ENCODE assay signal across 18 cellular contexts in genomic region chr2:173079141-173079540, GRCh38. TPM values are rescaled to one million over a fixed set of nuclear protein-coding genes. Genes with fewer than 3 reads are reported as not detected.
DNase-seq lines count a peak whose midpoint lies in the region; ATAC-seq and TF ChIP-seq lines count a peak whose summit lies in the region.
"Had no signal": no experiment of that assay in that cellular context is flagged by ENCODE, and none has a peak within 500 bp of the region (broad histone marks: within the 10 kb centered on the region; RNA-seq: fewer than 3 reads in every experiment).

No MANE protein-coding gene starts in this region.

- intact Hi-C loops in PC-3 (cut with micrococcal nuclease) = no loop called here
- intact Hi-C loops in esophagus muscularis mucosa (cut with DNase I) = no loop called here
- intact Hi-C loops in gastrocnemius medialis (cut with DNase I; ENCODE audit: low total_unique reads) = no loop called here
- intact Hi-C loops in colonic mucosa (cut with DNase I) = no loop called here

- H3K4me1 ChIP-seq in PC-3 (ENCODE audit: insufficient read depth, low read length) (peaks cover 38% of the 10 kb centered on the region), esophagus muscularis mucosa (peaks cover 17 to 70% (median 60%) of the 10 kb centered on the region in 4 donors), gastrocnemius medialis (peaks cover 60 to 64% of the 10 kb centered on the region in 2 donors), colonic mucosa (no peaks in the 10 kb centered on the region)

- DNase-seq in EH (ENCODE audit: low read depth) = peak; percentile 51
- peak; percentile 16 for DNase-seq in PC-3
- no peak for DNase-seq in esophagus muscularis mucosa (ENCODE audit: extremely low spot score)
- no peak for DNase-seq in gastrocnemius medialis
- no peak for DNase-seq in activated CD4-positive, alpha-beta T cell treated with anti-CD3 and anti-CD28 coated beads for 1 hour
- no peak for DNase-seq in colonic mucosa
- DNase-seq in stimulated activated naive CD4-positive, alpha-beta T cell (lab: John Stamatoyannopoulos, UW) = no peak
- DNase-seq: activated CD4-positive, alpha-beta memory T cell treated with anti-CD3 and anti-CD28 coated beads, Interleukin-2, amount 10 ng/mL, durations not matched to agents 7 days and 5 days; activated CD4-positive, CD25-positive, alpha-beta regulatory T cell; activated gamma-delta T cell; CD8-positive, alpha-beta memory T cell; dermis blood vessel endothelial cell; hypothalamus; NCI-H1048; NCI-H187; NCI-H748 treated with DMSO at 0.1 percent for 48 hours; retina had no signal

- POLR2A ChIA-PET in PC-3 (lab: Charles Lee; ENCODE audit: unreplicated experiment) = no interaction called here

- peak overlapping the region; percentile 89 for H3K4me2 ChIP-seq in PC-3 (ENCODE audit: low read length)

- no TSS peak for BruUV-seq in PC-3 (replicated peaks; lab: Mats Ljungman, UMichigan)

- no peak for TF ChIP-seq EP300 in esophagus muscularis mucosa (IDR thresholded peaks at IDR 0.05)

- in situ Hi-C loops in gastrocnemius medialis (cut with MboI; ENCODE audit: low sequenced_read_pairs in 4 of 4) = loop anchor here in 2 of 4 donors (5.0 to 10.0 kb wide), 2 partner anchors 133 to 136 kb away; no protein-coding TSS in a partner anchor

- H3K27me3 ChIP-seq in PC-3 (ENCODE audit: low read length) (no peaks in the 10 kb centered on the region), esophagus muscularis mucosa (no peaks in the 10 kb centered on the region), gastrocnemius medialis (no peaks in the 10 kb centered on the region), colonic mucosa (no peaks in the 10 kb centered on the region)

- peaks cover 73% of the 10 kb centered on the region for H3K79me2 ChIP-seq in PC-3 (ENCODE audit: low read length)

- H3K27ac ChIP-seq in PC-3 (ENCODE audit: low read length) = peak overlapping the region; percentile 86
- H3K27ac ChIP-seq in esophagus muscularis mucosa (replicated peaks in 1 of 4) = peak overlapping the region; percentile 92 to 99 (median 98)
- H3K27ac ChIP-seq in gastrocnemius medialis = peak overlapping the region; percentile 88 to 98 (median 96)
- H3K27ac ChIP-seq in colonic mucosa = no peak overlapping the region

- TF ChIP-seq CTCF in PC-3 (conservative IDR thresholded peaks at IDR 0.05; ENCODE audit: low read depth, low read length) (no peak), esophagus muscularis mucosa (IDR thresholded peaks at IDR 0.05) (no peak), gastrocnemius medialis (IDR thresholded peaks at IDR 0.05 in 4 of 5, conservative IDR thresholded peaks at IDR 0.05 in 1 of 5) (no peak), colonic mucosa (IDR thresholded peaks at IDR 0.05) (no peak)

- no peak for ATAC-seq in PC-3
- no peak for ATAC-seq in gastrocnemius medialis

- 53% methylated on average over 3 of the region's 3 CpGs for WGBS in esophagus muscularis mucosa

- CTCF ChIA-PET in PC-3 (lab: Charles Lee) = no interaction called here

- H3K9me3 ChIP-seq in PC-3 (ENCODE audit: low read length) (no peaks in the 10 kb centered on the region), esophagus muscularis mucosa (no peaks in the 10 kb centered on the region), gastrocnemius medialis (no peaks in the 10 kb centered on the region), colonic mucosa (no peaks in the 10 kb centered on the region)

- TF ChIP-seq POLR2A in esophagus muscularis mucosa (IDR thresholded peaks at IDR 0.05; ENCODE audit: low read depth) (no peak), gastrocnemius medialis (IDR thresholded peaks at IDR 0.05) (no peak)

- H2AFZ ChIP-seq in PC-3 (ENCODE audit: low read length) = no peak overlapping the region

- no peak overlapping the region for H3K9ac ChIP-seq in PC-3 (ENCODE audit: low read length)
- no peak overlapping the region for H3K9ac ChIP-seq in colonic mucosa (ENCODE audit: low read depth in 2 of 2, low read length in 2 of 2)

- peaks cover 6% of the 10 kb centered on the region for H3F3A ChIP-seq in PC-3 (ENCODE audit: low read length, unreplicated experiment)

- H3K4me3 ChIP-seq in PC-3 (ENCODE audit: low read length) = 0 out of 2 replicates have a peak overlapping the region, but pooled peaks have one; percentile 8
- H3K4me3 ChIP-seq in esophagus muscularis mucosa = peak overlapping the region in 2 of 4 donors; percentile 80 to 88
- peak overlapping the region in 2 of 4 donors; percentile 6 to 77 for H3K4me3 ChIP-seq in gastrocnemius medialis
- no peak overlapping the region for H3K4me3 ChIP-seq in colonic mucosa
- H3K4me3 ChIP-seq: lung had no signal

- H3K36me3 ChIP-seq in PC-3 (ENCODE audit: low read depth, low read length) = peaks cover 10% of the 10 kb centered on the region; the same call in 1 of the 2 replicates
- H3K36me3 ChIP-seq in esophagus muscularis mucosa = peaks cover 0 to 3% (median 0%) of the 10 kb centered on the region in 4 donors
- H3K36me3 ChIP-seq in gastrocnemius medialis = no peaks in the 10 kb centered on the region
- no peaks in the 10 kb centered on the region for H3K36me3 ChIP-seq in colonic mucosa

- H3K9me2 ChIP-seq in PC-3 (replicated peaks; ENCODE audit: low read length) = no peaks in the 10 kb centered on the region

- no peaks in the 10 kb centered on the region; the same call in 1 of the 2 replicates for H4K20me1 ChIP-seq in PC-3 (ENCODE audit: low read length)

RNA-seq across cellular contexts. Expression of gene MAP3K20, which starts 3.5 kb away (rescaled TPM):
- total RNA-seq in PC-3 (2014; rRNA removed) (23.1 and 29.8 TPM in 2 replicates), esophagus muscularis mucosa (100 to 1,000 TPM; 238 to 335 (median 267) TPM), gastrocnemius medialis (100 to 1,000 TPM; 225 to 517 (median 280) TPM), colonic mucosa (10 to 100 TPM; 22.6 to 38.9 TPM)

Comparison
In these comparisons a context has a peak if more than half of its experiments do, and no peak if none do; other contexts are left out.
1. DNase-seq: peak in EH (single experiment) and PC-3 (single experiment); none in esophagus muscularis mucosa (single experiment), gastrocnemius medialis (0 of 2), activated CD4-positive, alpha-beta T cell treated with anti-CD3 and anti-CD28 coated beads for 1 hour (single experiment), colonic mucosa (single experiment) and stimulated activated naive CD4-positive, alpha-beta T cell (0 of 6).